22 cellular contexts compared by ENCODE assay signal in the genomic region with DNA sequence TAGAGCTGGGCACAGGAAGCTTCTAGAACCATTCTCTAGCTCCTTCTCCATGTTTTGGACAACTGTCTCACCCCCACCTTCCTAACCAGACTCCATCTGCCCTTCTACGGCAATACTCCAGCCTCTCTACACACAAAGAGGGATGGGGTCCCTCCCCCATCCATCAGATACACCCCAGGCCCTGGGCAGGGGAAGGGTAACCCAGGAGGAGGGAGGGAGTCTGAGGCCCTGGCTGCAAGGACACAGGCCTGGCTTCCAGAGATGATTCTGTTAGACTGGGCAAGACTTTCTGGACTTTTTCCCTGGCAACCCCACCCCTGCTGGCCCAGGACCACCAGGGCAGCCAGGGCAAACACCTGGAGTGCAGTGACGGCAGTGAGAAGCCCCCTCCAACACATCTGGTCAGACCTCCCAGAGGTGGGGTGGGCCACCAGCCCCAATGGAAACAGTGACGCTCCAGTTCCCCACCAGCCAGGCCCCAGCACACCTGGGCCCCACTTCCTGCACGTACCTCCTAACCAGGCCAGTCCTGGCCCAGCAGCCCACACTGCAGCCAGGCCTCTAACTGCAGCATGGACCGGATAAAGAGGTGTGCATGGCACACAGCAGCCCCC. TPM values are rescaled to one million over a fixed set of nuclear protein-coding genes. Genes with fewer than 3 reads are reported as not detected.
DNase-seq lines count a peak whose midpoint lies in the region; ATAC-seq and TF ChIP-seq lines count a peak whose summit lies in the region.
"Had no signal": no experiment of that assay in that cellular context is flagged by ENCODE, and none has a peak within 500 bp of the region (broad histone marks: within the 10 kb centered on the region; RNA-seq: fewer than 3 reads in every experiment).

No MANE protein-coding gene starts in this region.

- WGBS in thyroid gland, 2 donors = 92 to 100% methylated on average over 3 to 5 of the region's 5 CpGs

- H3K4me1 ChIP-seq in ascending aorta = peaks cover 27 to 57% of the 10 kb centered on the region in 2 donors
- peaks cover 74 to 97% of the 10 kb centered on the region in 2 donors for H3K4me1 ChIP-seq in thyroid gland

- no peak for TF ChIP-seq CTCF in ascending aorta (IDR thresholded peaks at IDR 0.05)
- no peak for TF ChIP-seq CTCF in thyroid gland (IDR thresholded peaks at IDR 0.05)

- H3K27ac Mint-ChIP-seq in activated naive CD8-positive, alpha-beta T cell treated with anti-CD3 and anti-CD28 coated beads, Interleukin-2, amount 50 U/mL, for 24 hours = no peak overlapping the region
- H3K27ac Mint-ChIP-seq: activated CD4-positive, alpha-beta T cell treated with anti-CD3 and anti-CD28 coated beads, Interleukin-2, amount 10 ng/mL, durations not matched to agents 24 days and 14 days; H9 had no signal

- H3K4me1 Mint-ChIP-seq in activated naive CD8-positive, alpha-beta T cell treated with anti-CD3 and anti-CD28 coated beads, Interleukin-2, amount 50 U/mL, for 24 hours = peaks cover 5% of the 10 kb centered on the region

- no peaks in the 10 kb centered on the region for H3K36me3 Mint-ChIP-seq in activated naive CD8-positive, alpha-beta T cell treated with anti-CD3 and anti-CD28 coated beads, Interleukin-2, amount 50 U/mL, for 24 hours (ENCODE audit: low read depth)

- intact Hi-C loops in cardiac septum (cut with DNase I) = loop anchor here (5.0 to 10.0 kb wide), 3 partner anchors 259 to 529 kb away; no protein-coding TSS in a partner anchor
- intact Hi-C loops in left ventricle myocardium superior (cut with micrococcal nuclease) = loop anchor here (10.0 kb wide), 1 partner anchor 596 kb away; no protein-coding TSS in a partner anchor
- intact Hi-C loops in ascending aorta (cut with DNase I) = loop anchor here (5.0 to 10.0 kb wide), 3 partner anchors 434 to 806 kb away; a partner anchor contains a TSS
- intact Hi-C loops in thyroid gland (cut with DNase I) = no loop called here

- H3K27ac ChIP-seq in ascending aorta (peak overlapping the region; percentile 81 to 85), thyroid gland (peak overlapping the region in 2 of 3 donors; percentile 91 to 93)
- H3K27ac ChIP-seq: gastroesophageal sphincter, KMS-11, neutrophil had no signal

- no peak for TF ChIP-seq POLR2A in thyroid gland (IDR thresholded peaks at IDR 0.05)

- H3K27me3 ChIP-seq in ascending aorta (no peaks in the 10 kb centered on the region), thyroid gland (peaks cover 5% of the 10 kb centered on the region)

- DNase-seq in cardiac septum (ENCODE audit: low spot score) (peak; percentile 50), left ventricle myocardium superior (no peak), ascending aorta (ENCODE audit: low spot score in 2 of 2) (peak in 1 of 2 donors; percentile 61), mesenteric fat pad (ENCODE audit: low spot score) (peak; percentile 75), thyroid gland (no peak), NCI-H187 treated with DMSO at 0.1 percent for 48 hours (lab: John Stamatoyannopoulos, UW) (no peak)
- DNase-seq in activated naive CD8-positive, alpha-beta T cell treated with anti-CD3 and anti-CD28 coated beads, Interleukin-2, amount 50 U/mL, for 24 hours = no peak
- DNase-seq: activated CD4-positive, alpha-beta T cell treated with anti-CD3 and anti-CD28 coated beads, Interleukin-2, amount 10 ng/mL, durations not matched to agents 24 days and 14 days; activated gamma-delta T cell; cortex of kidney; EL; NCI-H1436; NCI-H510A; NK-92 treated with Interleukin-12 subunit alpha and Interleukin-12 subunit beta, amount 100 ng/mL, for 24 hours; retina; stimulated activated naive CD8-positive, alpha-beta T cell treated with anti-CD3 and anti-CD28 coated beads, Interleukin-15, Interleukin-2, amounts not matched to agents 100 U/mL and 50 U/mL, for 24 hours; T-helper 2 cell had no signal

- no peak overlapping the region for H3K4me3 Mint-ChIP-seq in activated naive CD8-positive, alpha-beta T cell treated with anti-CD3 and anti-CD28 coated beads, Interleukin-2, amount 50 U/mL, for 24 hours
- H3K4me3 Mint-ChIP-seq: activated CD4-positive, alpha-beta T cell treated with anti-CD3 and anti-CD28 coated beads, Interleukin-2, amount 10 ng/mL, durations not matched to agents 24 days and 14 days; H9 had no signal

- H3K36me3 ChIP-seq in ascending aorta (no peaks in the 10 kb centered on the region), thyroid gland (no peaks in the 10 kb centered on the region)
- H3K36me3 ChIP-seq: gastroesophageal sphincter, neutrophil had no signal

- no peak overlapping the region for H3K4me3 ChIP-seq in ascending aorta
- H3K4me3 ChIP-seq in thyroid gland (replicated peaks in 1 of 3) = no peak overlapping the region
- H3K4me3 ChIP-seq: gastroesophageal sphincter had no signal

- no peaks in the 10 kb centered on the region for H3K9me3 ChIP-seq in ascending aorta
- H3K9me3 ChIP-seq in thyroid gland = no peaks in the 10 kb centered on the region
- H3K9me3 ChIP-seq: gastroesophageal sphincter, neutrophil had no signal

- ATAC-seq in left ventricle myocardium superior (no peak), HG03175 (IDR thresholded peaks at IDR 0.05; ENCODE audit: unreplicated experiment) (no peak)
- ATAC-seq in activated naive CD8-positive, alpha-beta T cell treated with anti-CD3 and anti-CD28 coated beads, Interleukin-2, amount 50 U/mL, for 24 hours = no peak
- ATAC-seq: gastroesophageal sphincter; stimulated activated naive CD8-positive, alpha-beta T cell treated with anti-CD3 and anti-CD28 coated beads, Interleukin-15, Interleukin-2, amounts not matched to agents 100 U/mL and 50 U/mL, for 24 hours had no signal

- H3K9me3 Mint-ChIP-seq in activated naive CD8-positive, alpha-beta T cell treated with anti-CD3 and anti-CD28 coated beads, Interleukin-2, amount 50 U/mL, for 24 hours = no peaks in the 10 kb centered on the region
- H3K9me3 Mint-ChIP-seq: activated CD4-positive, alpha-beta T cell treated with anti-CD3 and anti-CD28 coated beads, Interleukin-2, amount 10 ng/mL, durations not matched to agents 24 days and 14 days had no signal

- peaks cover 29% of the 10 kb centered on the region for H3K27me3 Mint-ChIP-seq in activated naive CD8-positive, alpha-beta T cell treated with anti-CD3 and anti-CD28 coated beads, Interleukin-2, amount 50 U/mL, for 24 hours

RNA-seq across cellular contexts. Expression of a gene that starts 6.5 kb away (rescaled TPM):
- total RNA-seq in cardiac septum (7.0 TPM), left ventricle myocardium superior (4.2 TPM), ascending aorta (18.6 TPM), mesenteric fat pad (41.9 TPM), thyroid gland (10 to 100 TPM; 11.8 to 24.2 (median 16.3) TPM)
- total RNA-seq: activated CD4-positive, alpha-beta T cell treated with anti-CD3 and anti-CD28 coated beads, Interleukin-2, amount 10 ng/mL, durations not matched to agents 24 days and 14 days had no signal

Comparison
In these comparisons a context has a peak if more than half of its experiments do, and no peak if none do; other contexts are left out.
1. DNase-seq: peak in cardiac septum (single experiment) and mesenteric fat pad (single experiment); none in left ventricle myocardium superior (single experiment), thyroid gland (0 of 2), NCI-H187 treated with DMSO at 0.1 percent for 48 hours (single experiment) and activated naive CD8-positive, alpha-beta T cell treated with anti-CD3 and anti-CD28 coated beads, Interleukin-2, amount 50 U/mL, for 24 hours (single experiment).